Comparison of ENCODE assay signal across 20 cellular contexts in genomic region chr13:111494641-111495040, GRCh38.
DNase-seq lines count a peak whose midpoint lies in the region; ATAC-seq and TF ChIP-seq lines count a peak whose summit lies in the region.
"Had no signal": no experiment of that assay in that cellular context is flagged by ENCODE, and none has a peak within 500 bp of the region (broad histone marks: within the 10 kb centered on the region; RNA-seq: fewer than 3 reads in every experiment).

No MANE protein-coding gene starts in this region.

- no peak overlapping the region for H2AFZ ChIP-seq in neural progenitor cell (replicated peaks)
- H2AFZ ChIP-seq: GM23248 had no signal

- H3K4me3 Mint-ChIP-seq in neural progenitor cell = no peak overlapping the region
- H3K4me3 Mint-ChIP-seq: CD14-positive monocyte; CD4-positive, alpha-beta memory T cell; IgD-negative memory B cell had no signal

- no peak for TF ChIP-seq CTCF in neural progenitor cell (IDR thresholded peaks at IDR 0.05)

- DNase-seq in islet precursor cell (peak; percentile 10), sciatic nerve (ENCODE audit: low spot score) (peak; percentile 38), NCI-H82 treated with DMSO at 0.1 percent for 48 hours (lab: John Stamatoyannopoulos, UW; ENCODE audit: unreplicated experiment) (no peak), germinal center (ENCODE audit: low spot score) (no peak), neural progenitor cell (ENCODE audit: low spot score) (no peak)
- DNase-seq: ACHN; BE2C; CD4-positive, alpha-beta memory T cell; DMS153; DMS79; GDM1; GM23248 had no signal

- H3K4me3 ChIP-seq in BLaER1 = no peak overlapping the region
- H3K4me3 ChIP-seq in BLaER1 treated with 17β-estradiol and CSF1 and Interleukin-3, amounts not matched to agents 10 nM and 100 nM = no peak overlapping the region
- no peak overlapping the region for H3K4me3 ChIP-seq in neural progenitor cell
- H3K4me3 ChIP-seq: GM23248, HAP-1 had no signal

- H3K36me3 ChIP-seq in BLaER1 = no peaks in the 10 kb centered on the region
- no peaks in the 10 kb centered on the region for H3K36me3 ChIP-seq in BLaER1 treated with 17β-estradiol and CSF1 and Interleukin-3, amounts not matched to agents 10 nM and 100 nM
- H3K36me3 ChIP-seq in neural progenitor cell = no peaks in the 10 kb centered on the region
- H3K36me3 ChIP-seq: BE2C, HAP-1 had no signal

- ATAC-seq in sciatic nerve (no peak), HG03159 (IDR thresholded peaks at IDR 0.05; ENCODE audit: unreplicated experiment) (no peak)
- ATAC-seq: HepG2 had no signal

- 0 out of 2 replicates have a peak, but pooled peaks cover 2% of the 10 kb centered on the region for H3K27me3 ChIP-seq in BLaER1
- no peaks in the 10 kb centered on the region for H3K27me3 ChIP-seq in BLaER1 treated with 17β-estradiol and CSF1 and Interleukin-3, amounts not matched to agents 10 nM and 100 nM
- no peaks in the 10 kb centered on the region for H3K27me3 ChIP-seq in neural progenitor cell

- H3K27ac ChIP-seq in BLaER1 (no peak overlapping the region), neural progenitor cell (no peak overlapping the region)
- H3K27ac ChIP-seq in BLaER1 treated with 17β-estradiol and CSF1 and Interleukin-3, amounts not matched to agents 10 nM and 100 nM = no peak overlapping the region
- H3K27ac ChIP-seq: GM23248, HL-60 had no signal

- H3K79me2 ChIP-seq in neural progenitor cell (ENCODE audit: low read depth) = no peaks in the 10 kb centered on the region

- intact Hi-C loops in sciatic nerve (cut with DNase I) = no loop called here

- no peak overlapping the region for H3K27ac Mint-ChIP-seq in neural progenitor cell
- H3K27ac Mint-ChIP-seq: CD4-positive, alpha-beta memory T cell; IgD-negative memory B cell had no signal

- no peaks in the 10 kb centered on the region for H3F3A ChIP-seq in neural progenitor cell (ENCODE audit: low read depth)

- peaks cover 16% of the 10 kb centered on the region for H3K4me1 ChIP-seq in BLaER1
- peaks cover 0 to 14% (median 9%) of the 10 kb centered on the region in 10 experiments; a peak in 14 of 20 replicates for H3K4me1 ChIP-seq in BLaER1 treated with 17β-estradiol and CSF1 and Interleukin-3, amounts not matched to agents 10 nM and 100 nM
- no peaks in the 10 kb centered on the region for H3K4me1 ChIP-seq in neural progenitor cell
- H3K4me1 ChIP-seq: BE2C, HAP-1 had no signal

- no peaks in the 10 kb centered on the region for H3K36me3 Mint-ChIP-seq in neural progenitor cell
- H3K36me3 Mint-ChIP-seq: CD14-positive monocyte; CD4-positive, alpha-beta memory T cell had no signal

- H3K4me1 Mint-ChIP-seq in neural progenitor cell = no peaks in the 10 kb centered on the region
- H3K4me1 Mint-ChIP-seq: CD14-positive monocyte; CD4-positive, alpha-beta memory T cell; IgD-negative memory B cell had no signal

- H3K9me3 Mint-ChIP-seq in neural progenitor cell = peaks cover 12% of the 10 kb centered on the region

- H4K20me1 ChIP-seq in BLaER1 = no peaks in the 10 kb centered on the region
- no peaks in the 10 kb centered on the region for H4K20me1 ChIP-seq in BLaER1 treated with 17β-estradiol and CSF1 and Interleukin-3, amounts not matched to agents 10 nM and 100 nM
- no peaks in the 10 kb centered on the region for H4K20me1 ChIP-seq in neural progenitor cell (ENCODE audit: low read depth)

- H3K27me3 Mint-ChIP-seq in neural progenitor cell (ENCODE audit: insufficient read depth, low read depth) = peaks cover 3% of the 10 kb centered on the region
- H3K27me3 Mint-ChIP-seq: CD4-positive, alpha-beta memory T cell; IgD-negative memory B cell had no signal

- H3K9me3 ChIP-seq in BLaER1 = no peaks in the 10 kb centered on the region
- peaks cover 0 to 4% (median 0%) of the 10 kb centered on the region in 11 experiments; a peak in 1 of 22 replicates for H3K9me3 ChIP-seq in BLaER1 treated with 17β-estradiol and CSF1 and Interleukin-3, amounts not matched to agents 10 nM and 100 nM (replicated peaks in 1 of 11)
- H3K9me3 ChIP-seq in neural progenitor cell (ENCODE audit: low read depth) = no peaks in the 10 kb centered on the region
- H3K9me3 ChIP-seq: BE2C, HAP-1 had no signal

- H3K9ac ChIP-seq in BLaER1 (no peak overlapping the region), neural progenitor cell (no peak overlapping the region)
- H3K9ac ChIP-seq in BLaER1 treated with 17β-estradiol and CSF1 and Interleukin-3, amounts not matched to agents 10 nM and 100 nM = no peak overlapping the region
- H3K9ac ChIP-seq: GM23248 had no signal

- H3K4me2 ChIP-seq in BLaER1 (peak overlapping the region; percentile 47), neural progenitor cell (no peak overlapping the region)
- H3K4me2 ChIP-seq in BLaER1 treated with 17β-estradiol and CSF1 and Interleukin-3, amounts not matched to agents 10 nM and 100 nM = peak overlapping the region in 9 of 11 experiments; percentile 22 to 73 (median 57); a peak in 17 of 22 replicates

Comparison
In these comparisons a context has a peak if more than half of its experiments do, and no peak if none do; other contexts are left out.
1. DNase-seq: peak in islet precursor cell (single experiment) and sciatic nerve (single experiment); none in NCI-H82 treated with DMSO at 0.1 percent for 48 hours (single experiment), germinal center (single experiment) and neural progenitor cell (single experiment).